8 cellular contexts compared by ENCODE assay signal in genomic region chr21:32256873-32257620, GRCh38. TPM values are rescaled to one million over a fixed set of nuclear protein-coding genes. Genes with fewer than 3 reads are reported as not detected.
A peak's percentile ranks its signal among the peaks of the same experiment; 100 is the strongest.
DNase-seq lines count a peak whose midpoint lies in the region; ATAC-seq and TF ChIP-seq lines count a peak whose summit lies in the region.

No MANE protein-coding gene starts in this region.

- no peak overlapping the region for H3K27ac Mint-ChIP-seq in endodermal cell
- peak overlapping the region; percentile 50 to 87 (median 63) for H3K27ac Mint-ChIP-seq in nephron

- H3K9me3 Mint-ChIP-seq in endodermal cell = no peaks in the 10 kb centered on the region
- no peaks in the 10 kb centered on the region for H3K9me3 Mint-ChIP-seq in nephron

- no peaks in the 10 kb centered on the region for H3K9me3 ChIP-seq in endodermal cell (ENCODE audit: control insufficient read depth, low read length)
- H3K9me3 ChIP-seq in Karpas-422 (ENCODE audit: low read length) = no peaks in the 10 kb centered on the region

- no peaks in the 10 kb centered on the region for H3K9me2 ChIP-seq in Karpas-422 (replicated peaks; ENCODE audit: insufficient read depth, low read length)

- DNase-seq in COR-L47 (lab: John Stamatoyannopoulos, UW) (peak; percentile 89), NCI-H2227 (lab: John Stamatoyannopoulos, UW; ENCODE audit: unreplicated experiment) (peak; percentile 90), endodermal cell (peak; percentile 31), NCI-H187 treated with DMSO at 0.1 percent for 48 hours (lab: John Stamatoyannopoulos, UW) (no peak), Karpas-422 (no peak), DMS53 treated with DMSO at 0.1 percent for 48 hours (lab: John Stamatoyannopoulos, UW; ENCODE audit: unreplicated experiment) (no peak)

- H3K4me3 ChIP-seq in endodermal cell (ENCODE audit: low read length) (no peak overlapping the region), Karpas-422 (ENCODE audit: low read length) (no peak overlapping the region)

- no peaks in the 10 kb centered on the region for H3K36me3 Mint-ChIP-seq in endodermal cell (ENCODE audit: low read depth)
- no peaks in the 10 kb centered on the region for H3K36me3 Mint-ChIP-seq in nephron (ENCODE audit: low read depth)

- H3K9ac ChIP-seq in endodermal cell (ENCODE audit: extremely low read depth, low read length, poor library complexity, severe bottlenecking) (no peak overlapping the region), Karpas-422 (ENCODE audit: low read length) (no peak overlapping the region)

- H3K4me1 Mint-ChIP-seq in endodermal cell (peaks cover 5% of the 10 kb centered on the region), nephron (peaks cover 26% of the 10 kb centered on the region)

- H3K4me3 Mint-ChIP-seq in endodermal cell = no peak overlapping the region
- H3K4me3 Mint-ChIP-seq in nephron = peak overlapping the region in 1 of 3 experiments; percentile 34

- no peaks in the 10 kb centered on the region for H3K27me3 Mint-ChIP-seq in endodermal cell (ENCODE audit: insufficient read depth)
- peaks cover 10% of the 10 kb centered on the region for H3K27me3 Mint-ChIP-seq in nephron (ENCODE audit: low read depth)

- no peaks in the 10 kb centered on the region for H3K79me2 ChIP-seq in Karpas-422 (ENCODE audit: low read length)

- H3K36me3 ChIP-seq in endodermal cell (ENCODE audit: control insufficient read depth, insufficient read depth, low read length) = no peaks in the 10 kb centered on the region
- H3K36me3 ChIP-seq in Karpas-422 (ENCODE audit: insufficient read depth, low read length) = no peaks in the 10 kb centered on the region

- WGBS in endodermal cell (ENCODE audit: insufficient coverage in 1 of 2, insufficient read length in 1 of 2), 2 experiments = 84 to 88% methylated on average over 7 to 9 of the region's 9 CpGs

- no peak overlapping the region for H3K4me2 ChIP-seq in Karpas-422 (ENCODE audit: low read depth, low read length, poor library complexity, severe bottlenecking)

- H4K20me1 ChIP-seq in Karpas-422 (ENCODE audit: insufficient read depth, low read depth, low read length) = no peaks in the 10 kb centered on the region

- H3K4me1 ChIP-seq in endodermal cell (ENCODE audit: control insufficient read depth, insufficient read depth, low read length) = no peaks in the 10 kb centered on the region
- H3K4me1 ChIP-seq in Karpas-422 (ENCODE audit: low read length) = no peaks in the 10 kb centered on the region

- ATAC-seq in GM19351 (IDR thresholded peaks at IDR 0.05; ENCODE audit: unreplicated experiment) = no peak

- H3K27me3 ChIP-seq in endodermal cell (ENCODE audit: control insufficient read depth, insufficient read depth, low read length, poor library complexity, severe bottlenecking) = no peaks in the 10 kb centered on the region
- H3K27me3 ChIP-seq in Karpas-422 (ENCODE audit: low read length) = no peaks in the 10 kb centered on the region

- no peak overlapping the region for H3K27ac ChIP-seq in endodermal cell (ENCODE audit: low read depth, low read length)
- no peak overlapping the region for H3K27ac ChIP-seq in Karpas-422 (ENCODE audit: low read length)

- H2AFZ ChIP-seq in Karpas-422 (ENCODE audit: low read length) = no peak overlapping the region

- TF ChIP-seq CTCF in endodermal cell (conservative IDR thresholded peaks at IDR 0.05) = no peak
- no peak for TF ChIP-seq CTCF in nephron (IDR thresholded peaks at IDR 0.05; ENCODE audit: unreplicated experiment in 3 of 3)

RNA-seq across cellular contexts. Expression of gene MIS18A, which starts 21.8 kb away (rescaled TPM):
- total RNA-seq in endodermal cell = 10 to 100 TPM; 46.4 to 48.3 TPM
- 43.2 TPM for polyA plus RNA-seq in endodermal cell (2013, experiment 1 of 2)
- 39.6 TPM for polyA plus RNA-seq in endodermal cell (2013, experiment 2 of 2)
- total RNA-seq in Karpas-422 (2014; rRNA removed; shearing (Covaris generic); ENCODE audit: low replicate concordance) = 15.4 and 17.2 TPM in 2 replicates

RNA-seq across cellular contexts. Expression of gene MRAP, which starts 41.6 kb away (rescaled TPM):
- not detected for total RNA-seq in endodermal cell
- not detected for polyA plus RNA-seq in endodermal cell (2013, experiment 1 of 2)
- not detected for polyA plus RNA-seq in endodermal cell (2013, experiment 2 of 2)
- not detected in 2 replicates for total RNA-seq in Karpas-422 (2014; rRNA removed; shearing (Covaris generic); ENCODE audit: low replicate concordance)

Comparison
In these comparisons a context has a peak if more than half of its experiments do, and no peak if none do; other contexts are left out.
1. DNase-seq: peak in COR-L47 (single experiment), NCI-H2227 (single experiment) and endodermal cell (single experiment); none in NCI-H187 treated with DMSO at 0.1 percent for 48 hours (single experiment), Karpas-422 (single experiment) and DMS53 treated with DMSO at 0.1 percent for 48 hours (single experiment).